17 cellular contexts compared by ENCODE assay signal in genomic region chr4:38279650-38280322, GRCh38.
A peak's percentile ranks its signal among the peaks of the same experiment; 100 is the strongest.
DNase-seq lines count a peak whose midpoint lies in the region; ATAC-seq, FAIRE-seq and TF ChIP-seq lines count a peak whose summit lies in the region.
"Had no signal": no experiment of that assay in that cellular context is flagged by ENCODE, and none has a peak within 500 bp of the region (broad histone marks: within the 10 kb centered on the region; RNA-seq: fewer than 3 reads in every experiment).

No MANE protein-coding gene starts in this region.

- ATAC-seq in lower lobe of right lung (peak; percentile 78 to 89), upper lobe of left lung (ENCODE audit: low FRiP score in 2 of 2) (peak; percentile 55 to 74)
- ATAC-seq: CD8-positive, alpha-beta T cell; effector memory CD8-positive, alpha-beta T cell; WTC11 had no signal

- TF ChIP-seq POLR2A in upper lobe of left lung (IDR thresholded peaks at IDR 0.05) = no peak

- H3K4me3 ChIP-seq in bronchial epithelial cell (ENCODE audit: low read depth, low read length) (no peak overlapping the region), lower lobe of right lung (no peak overlapping the region), upper lobe of left lung (no peak overlapping the region), coronary artery (no peak overlapping the region)
- H3K4me3 ChIP-seq: PC-9, tibial artery had no signal

- H3K27ac ChIP-seq in lower lobe of right lung (no peak overlapping the region), upper lobe of left lung (no peak overlapping the region), coronary artery (no peak overlapping the region)
- H3K27ac ChIP-seq: PC-9 had no signal

- H3K36me3 ChIP-seq in bronchial epithelial cell (ENCODE audit: control insufficient read depth, insufficient read depth, low read length) (no peaks in the 10 kb centered on the region), lower lobe of right lung (no peaks in the 10 kb centered on the region), upper lobe of left lung (no peaks in the 10 kb centered on the region)
- H3K36me3 ChIP-seq: tibial artery had no signal

- TF ChIP-seq CTCF in bronchial epithelial cell (IDR thresholded peaks at IDR 0.05; ENCODE audit: insufficient read depth, low read length, severe bottlenecking) (no peak), lower lobe of right lung (IDR thresholded peaks at IDR 0.05) (no peak), upper lobe of left lung (IDR thresholded peaks at IDR 0.05) (no peak), coronary artery (IDR thresholded peaks at IDR 0.05) (no peak)

- intact Hi-C loops in lower lobe of right lung (cut with DNase I) = no loop called here

- H3K27me3 ChIP-seq in bronchial epithelial cell (ENCODE audit: control insufficient read depth, insufficient read depth, low read length) (no peaks in the 10 kb centered on the region), lower lobe of right lung (ENCODE audit: low read depth) (no peaks in the 10 kb centered on the region), upper lobe of left lung (no peaks in the 10 kb centered on the region)
- H3K27me3 ChIP-seq: tibial artery had no signal

- DNase-seq in NCI-H748 (lab: John Stamatoyannopoulos, UW; ENCODE audit: unreplicated experiment) = peak; percentile 52
- no peak for DNase-seq in NCI-H748 treated with DMSO at 0.1 percent for 48 hours (lab: John Stamatoyannopoulos, UW)
- DNase-seq in bronchial epithelial cell (ENCODE audit: low read depth) = peak; percentile 62
- no peak for DNase-seq in lower lobe of right lung
- peak in 1 of 2 donors; percentile 53 for DNase-seq in upper lobe of left lung
- DNase-seq in activated CD4-positive, alpha-beta T cell treated with anti-CD3 and anti-CD28 coated beads, Interleukin-2, amount 50 U/mL, for 4 hours = no peak
- DNase-seq in DMS114 treated with DMSO at 0.1 percent for 48 hours (lab: John Stamatoyannopoulos, UW; ENCODE audit: unreplicated experiment) = no peak
- no peak for DNase-seq in coronary artery (ENCODE audit: low spot score)
- DNase-seq: activated naive CD4-positive, alpha-beta T cell treated with anti-CD3 and anti-CD28 coated beads, Interleukin-2, amount 10 ng/mL, durations not matched to agents 7 days and 5 days; CD8-positive, alpha-beta T cell; effector memory CD8-positive, alpha-beta T cell; foreskin melanocyte; GF-D8; NCI-H345; PC-9; tibial artery had no signal

- no peak for FAIRE-seq in bronchial epithelial cell (lab: Jason Lieb, UNC)

- no peak for TF ChIP-seq EP300 in upper lobe of left lung (IDR thresholded peaks at IDR 0.05)

- WGBS in upper lobe of left lung, 2 donors = 69 to 79% methylated on average over 9 of the region's 9 CpGs

- H3K4me1 ChIP-seq in lower lobe of right lung = peaks cover 9% of the 10 kb centered on the region
- H3K4me1 ChIP-seq in upper lobe of left lung = peaks cover 7 to 20% (median 8%) of the 10 kb centered on the region in 4 donors

- H3K9me3 ChIP-seq in lower lobe of right lung = no peaks in the 10 kb centered on the region
- H3K9me3 ChIP-seq in upper lobe of left lung = no peaks in the 10 kb centered on the region
- H3K9me3 ChIP-seq: tibial artery had no signal

Comparison
In these comparisons a context has a peak if more than half of its experiments do, and no peak if none do; other contexts are left out.
1. DNase-seq: peak in NCI-H748 (single experiment) and bronchial epithelial cell (single experiment); none in NCI-H748 treated with DMSO at 0.1 percent for 48 hours (single experiment), lower lobe of right lung (single experiment), activated CD4-positive, alpha-beta T cell treated with anti-CD3 and anti-CD28 coated beads, Interleukin-2, amount 50 U/mL, for 4 hours (0 of 2), DMS114 treated with DMSO at 0.1 percent for 48 hours (single experiment) and coronary artery (single experiment).